14 cellular contexts compared by ENCODE assay signal in genomic region chr4:142493255-142493976, GRCh38.
DNase-seq lines count a peak whose midpoint lies in the region; ATAC-seq, FAIRE-seq and TF ChIP-seq lines count a peak whose summit lies in the region.
"Had no signal": no experiment of that assay in that cellular context is flagged by ENCODE, and none has a peak within 500 bp of the region (broad histone marks: within the 10 kb centered on the region; RNA-seq: fewer than 3 reads in every experiment).

No MANE protein-coding gene starts in this region.

- H3K27ac ChIP-seq in mammary epithelial cell (ENCODE audit: insufficient read depth, low read depth, low read length) = no peak overlapping the region
- H3K27ac ChIP-seq in breast epithelium = no peak overlapping the region
- no peak overlapping the region for H3K27ac ChIP-seq in HepG2 (ENCODE audit: extremely low read length, insufficient read depth, low read length)
- H3K27ac ChIP-seq: BLaER1 treated with 17β-estradiol and CSF1 and Interleukin-3, amounts not matched to agents 10 nM and 100 nM had no signal

- H2AFZ ChIP-seq in mammary epithelial cell (ENCODE audit: low read depth, low read length) = peak overlapping the region; percentile 50
- H2AFZ ChIP-seq in HepG2 (ENCODE audit: low read length) = no peak overlapping the region

- CTCF ChIA-PET in mammary epithelial cell (lab: Charles Lee; ENCODE audit: low non-redundant PET) (no interaction called here), HepG2 (lab: Yijun Ruan, JAX; ENCODE audit: low intra/inter-chr PET ratio, low total read pairs) (no interaction called here)

- H3K79me2 ChIP-seq in mammary epithelial cell (ENCODE audit: insufficient read depth, low read length) = no peaks in the 10 kb centered on the region
- H3K79me2 ChIP-seq in HepG2 (ENCODE audit: insufficient read depth, low read length) = no peaks in the 10 kb centered on the region

- POLR2A ChIA-PET in HepG2 (lab: Yijun Ruan, JAX) = no interaction called here

- BruUV-seq in mammary epithelial cell (replicated peaks; lab: Mats Ljungman, UMichigan) (no TSS peak), HepG2 (replicated peaks; lab: Mats Ljungman, UMichigan) (no TSS peak)

- H3K4me2 ChIP-seq in mammary epithelial cell (ENCODE audit: insufficient read depth, low read depth, low read length) (no peak overlapping the region), HepG2 (ENCODE audit: low read depth, low read length) (no peak overlapping the region)
- H3K4me2 ChIP-seq: BLaER1 treated with 17β-estradiol and CSF1 and Interleukin-3, amounts not matched to agents 10 nM and 100 nM had no signal

- H3K27me3 ChIP-seq in mammary epithelial cell (ENCODE audit: insufficient read depth, low read length) = no peaks in the 10 kb centered on the region
- H3K27me3 ChIP-seq in breast epithelium = no peaks in the 10 kb centered on the region
- no peaks in the 10 kb centered on the region; a peak in 1 of 5 replicates for H3K27me3 ChIP-seq in HepG2 (ENCODE audit: control insufficient read depth in 1 of 2, insufficient read depth in 2 of 2, low read length in 2 of 2)
- H3K27me3 ChIP-seq: BLaER1 treated with 17β-estradiol and CSF1 and Interleukin-3, amounts not matched to agents 10 nM and 100 nM had no signal

- TF ChIP-seq CTCF in mammary epithelial cell (conservative IDR thresholded peaks at IDR 0.05 in 1 of 2, IDR thresholded peaks at IDR 0.05 in 1 of 2; ENCODE audit: extremely low read depth in 1 of 2, insufficient read depth in 1 of 2, low read depth in 1 of 2, low read length in 2 of 2) = no peak
- TF ChIP-seq CTCF in breast epithelium (IDR thresholded peaks at IDR 0.05) = no peak
- TF ChIP-seq CTCF in astrocyte of the cerebellum (IDR thresholded peaks at IDR 0.05; ENCODE audit: low read depth, low read length, missing control alignments) = no peak
- no peak for TF ChIP-seq CTCF in HepG2 (CRISPR knock-in tag; IDR thresholded peaks at IDR 0.05)

- TF ChIP-seq EP300 in HepG2 (IDR thresholded peaks at IDR 0.05; ENCODE audit: low read depth in 2 of 2, low read length in 2 of 2) = no peak
- no peak for TF ChIP-seq EP300 in HepG2 (CRISPR knock-in tag; IDR thresholded peaks at IDR 0.05; ENCODE audit: borderline replicate concordance)

- no peak for TF ChIP-seq RAD21 in HepG2 (CRISPR knock-in tag; IDR thresholded peaks at IDR 0.05)

- H3K4me3 ChIP-seq in mammary epithelial cell (replicated peaks in 1 of 3; ENCODE audit: insufficient read depth in 1 of 3, low read depth in 2 of 3, low read length in 3 of 3) (no peak overlapping the region), breast epithelium (no peak overlapping the region), astrocyte of the cerebellum (ENCODE audit: low read depth, low read length) (no peak overlapping the region), HepG2 (replicated peaks in 1 of 3; ENCODE audit: insufficient read depth in 1 of 3, low read depth in 2 of 3, low read length in 3 of 3) (no peak overlapping the region)
- H3K4me3 ChIP-seq: BLaER1 treated with 17β-estradiol and CSF1 and Interleukin-3, amounts not matched to agents 10 nM and 100 nM had no signal

- peak; percentile 32 for DNase-seq in mammary epithelial cell
- DNase-seq in breast epithelium (ENCODE audit: low spot score in 2 of 2) = no peak
- peak; percentile 16 for DNase-seq in astrocyte of the cerebellum (ENCODE audit: low read depth)
- DNase-seq in glomerular visceral epithelial cell (ENCODE audit: extremely low spot score) = peak; percentile 6
- no peak for DNase-seq in HepG2 (ENCODE audit: low spot score)
- no peak for DNase-seq in DMS79 treated with DMSO at 0.1 percent for 48 hours (lab: John Stamatoyannopoulos, UW)
- no peak for DNase-seq in central memory CD4-positive, alpha-beta T cell
- DNase-seq: 8988T, NCI-H1417, NCI-H1930, NCI-H510A treated with DMSO at 0.1 percent for 48 hours had no signal

- dilution Hi-C loops in mammary epithelial cell (cut with HindIII; ENCODE audit: low sequenced_read_pairs) = no loop called here

- H3K4me1 ChIP-seq in mammary epithelial cell (ENCODE audit: insufficient read depth, low read length) = peaks cover 6% of the 10 kb centered on the region
- H3K4me1 ChIP-seq in breast epithelium = no peaks in the 10 kb centered on the region
- H3K4me1 ChIP-seq in HepG2 (ENCODE audit: insufficient read depth, low read length) = no peaks in the 10 kb centered on the region
- H3K4me1 ChIP-seq: BLaER1 treated with 17β-estradiol and CSF1 and Interleukin-3, amounts not matched to agents 10 nM and 100 nM had no signal

- ATAC-seq in HepG2 (no peak), HG03280 (IDR thresholded peaks at IDR 0.05; ENCODE audit: unreplicated experiment) (no peak)
- ATAC-seq: Panc1 had no signal

- TF ChIP-seq POLR2A in breast epithelium (IDR thresholded peaks at IDR 0.05) (no peak), HepG2 (IDR thresholded peaks at IDR 0.05; ENCODE audit: insufficient read depth in 1 of 2, low read depth in 2 of 2, low read length in 2 of 2) (no peak)

- FAIRE-seq in HepG2 (lab: Jason Lieb, UNC) = no peak

- 100% methylated on average over 1 of the region's 1 CpG for WGBS in mammary epithelial cell (ENCODE audit: low coverage, missing lambda C conversion rate)
- WGBS in HepG2 (ENCODE audit: low lambda C conversion rate) = 0% methylated on average over 1 of the region's 1 CpG

- in situ Hi-C loops in mammary epithelial cell (cut with MboI; ENCODE audit: low sequenced_read_pairs in 2 of 2) (no loop called here), astrocyte of the cerebellum (cut with HindIII; ENCODE audit: low sequenced_read_pairs) (no loop called here), HepG2 (cut with HindIII; ENCODE audit: extremely low pct_ligation_motif_present, low pct_unique_long_range_greater_than_20kb) (no loop called here)

- no peaks in the 10 kb centered on the region for H3K9me3 ChIP-seq in mammary epithelial cell (replicated peaks; ENCODE audit: insufficient read depth, low read length)
- no peaks in the 10 kb centered on the region for H3K9me3 ChIP-seq in breast epithelium
- no peaks in the 10 kb centered on the region for H3K9me3 ChIP-seq in HepG2 (ENCODE audit: low read length)

- no peaks in the 10 kb centered on the region for H3K36me3 ChIP-seq in mammary epithelial cell (ENCODE audit: insufficient read depth, low read length)
- no peaks in the 10 kb centered on the region for H3K36me3 ChIP-seq in breast epithelium
- no peaks in the 10 kb centered on the region for H3K36me3 ChIP-seq in HepG2 (replicated peaks in 1 of 2; ENCODE audit: control insufficient read depth in 1 of 2, insufficient read depth in 2 of 2, low read length in 2 of 2)
- H3K36me3 ChIP-seq: BLaER1 treated with 17β-estradiol and CSF1 and Interleukin-3, amounts not matched to agents 10 nM and 100 nM had no signal

- no peaks in the 10 kb centered on the region for H4K20me1 ChIP-seq in mammary epithelial cell (ENCODE audit: insufficient read depth, low read length)
- H4K20me1 ChIP-seq in HepG2 (ENCODE audit: insufficient read depth, low read length) = no peaks in the 10 kb centered on the region
- H4K20me1 ChIP-seq: BLaER1 treated with 17β-estradiol and CSF1 and Interleukin-3, amounts not matched to agents 10 nM and 100 nM had no signal

- intact Hi-C loops in mammary epithelial cell (cut with micrococcal nuclease) (no loop called here), breast epithelium (cut with DNase I; ENCODE audit: low total_unique reads) (no loop called here), HepG2 (cut with micrococcal nuclease; ENCODE audit: unreplicated experiment) (no loop called here)

- H3K9ac ChIP-seq in mammary epithelial cell (ENCODE audit: insufficient read depth, low read length) (no peak overlapping the region), HepG2 (ENCODE audit: insufficient read depth, low read depth, low read length) (no peak overlapping the region)
- H3K9ac ChIP-seq: BLaER1 treated with 17β-estradiol and CSF1 and Interleukin-3, amounts not matched to agents 10 nM and 100 nM had no signal

TF ChIP-seq in HepG2, 621 proteins besides CTCF, POLR2A, EP300 and RAD21 (continues in another document):
- TF ChIP-seq KDM1A (CRISPR knock-in tag; IDR thresholded peaks at IDR 0.05) (no peak), MAX (IDR thresholded peaks at IDR 0.05) (no peak), ETV5 (CRISPR knock-in tag; IDR thresholded peaks at IDR 0.05; ENCODE audit: borderline replicate concordance) (no peak), SIN3B (IDR thresholded peaks at IDR 0.05; ENCODE audit: low read length) (no peak), PATZ1 (CRISPR knock-in tag; IDR thresholded peaks at IDR 0.05) (no peak), BRD4 (CRISPR knock-in tag; IDR thresholded peaks at IDR 0.05) (no peak), NPAS2 (CRISPR knock-in tag; IDR thresholded peaks at IDR 0.05; ENCODE audit: borderline replicate concordance) (no peak), ZNF761 (CRISPR knock-in tag; conservative IDR thresholded peaks at IDR 0.05) (no peak), FOXP1 (IDR thresholded peaks at IDR 0.05) (no peak), FOXP1 (CRISPR knock-in tag; IDR thresholded peaks at IDR 0.05) (no peak)

Comparison
In these comparisons a context has a peak if more than half of its experiments do, and no peak if none do; other contexts are left out.
1. DNase-seq: peak in mammary epithelial cell (single experiment), astrocyte of the cerebellum (single experiment) and glomerular visceral epithelial cell (single experiment); none in breast epithelium (0 of 2), HepG2 (single experiment), DMS79 treated with DMSO at 0.1 percent for 48 hours (single experiment) and central memory CD4-positive, alpha-beta T cell (single experiment).